13 cellular contexts compared by ENCODE assay signal in the genomic region with DNA sequence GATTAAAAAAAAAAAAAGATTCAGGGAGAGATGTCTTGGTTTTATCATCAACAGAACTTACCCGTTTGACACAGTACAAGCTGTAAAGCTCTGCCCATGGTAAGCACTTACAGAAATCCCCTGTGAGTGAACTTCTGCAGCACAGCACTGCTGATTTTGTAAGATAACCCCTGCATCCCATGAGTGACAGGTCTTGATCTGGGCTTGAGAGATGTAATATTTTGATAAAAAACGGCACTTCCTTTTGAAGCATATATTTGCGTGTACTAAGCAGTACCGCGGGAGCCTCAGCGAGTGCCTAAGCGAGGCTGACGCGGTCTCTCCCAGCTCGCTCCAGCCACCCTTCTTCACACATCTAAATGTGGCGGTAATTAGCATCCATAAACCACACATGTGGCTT. TPM values are rescaled to one million over a fixed set of nuclear protein-coding genes. Genes with fewer than 3 reads are reported as not detected.
A peak's percentile ranks its signal among the peaks of the same experiment; 100 is the strongest.
DNase-seq lines count a peak whose midpoint lies in the region; ATAC-seq and TF ChIP-seq lines count a peak whose summit lies in the region.
"Had no signal": no experiment of that assay in that cellular context is flagged by ENCODE, and none has a peak within 500 bp of the region (broad histone marks: within the 10 kb centered on the region; RNA-seq: fewer than 3 reads in every experiment).

No MANE protein-coding gene starts in this region.

- POLR2A ChIA-PET in CD8-positive, alpha-beta memory T cell (lab: Charles Lee): interaction anchor here (0.6 to 3.4 kb wide), 11 partner anchors 9 to 659 kb away, joined by 3 to 24 read pairs (median 4); no protein-coding TSS in a partner anchor

- no peaks in the 10 kb centered on the region for H3K36me3 ChIP-seq in CD8-positive, alpha-beta memory T cell (ENCODE audit: insufficient read depth, low read length)
- H3K36me3 ChIP-seq: left ventricle myocardium inferior had no signal

- H3K27ac Mint-ChIP-seq in CD8-positive, alpha-beta memory T cell: peak overlapping the region; percentile 81 to 97 (median 90)
- H3K27ac Mint-ChIP-seq in HFFc6: no peak overlapping the region

- peaks cover 0 to 54% (median 2%) of the 10 kb centered on the region in 3 donors for H3K36me3 Mint-ChIP-seq in CD8-positive, alpha-beta memory T cell
- H3K36me3 Mint-ChIP-seq in HFFc6 (ENCODE audit: low read depth): no peaks in the 10 kb centered on the region

- H3K9me3 ChIP-seq in CD8-positive, alpha-beta memory T cell (ENCODE audit: low read length): no peaks in the 10 kb centered on the region
- H3K9me3 ChIP-seq: left ventricle myocardium inferior had no signal

- peak overlapping the region; percentile 5 for H3K27ac ChIP-seq in CD8-positive, alpha-beta memory T cell (ENCODE audit: low read depth, low read length)
- H3K27ac ChIP-seq: left ventricle myocardium inferior had no signal

- peaks cover 76% of the 10 kb centered on the region for H3K4me1 ChIP-seq in CD8-positive, alpha-beta memory T cell (ENCODE audit: insufficient read depth, low read length)
- H3K4me1 ChIP-seq: left ventricle myocardium inferior had no signal

- peaks cover 67 to 93% (median 86%) of the 10 kb centered on the region in 3 donors for H3K4me1 Mint-ChIP-seq in CD8-positive, alpha-beta memory T cell
- H3K4me1 Mint-ChIP-seq in HFFc6 (ENCODE audit: low read depth): no peaks in the 10 kb centered on the region

- no peak for TF ChIP-seq CTCF in HFFc6 (IDR thresholded peaks at IDR 0.05)

- H3K4me3 ChIP-seq in CD8-positive, alpha-beta memory T cell (ENCODE audit: low read length): peak overlapping the region; percentile 13
- H3K4me3 ChIP-seq: left ventricle myocardium inferior had no signal

- no peaks in the 10 kb centered on the region for H3K27me3 ChIP-seq in CD8-positive, alpha-beta memory T cell (ENCODE audit: insufficient read depth, low read length, poor library complexity, severe bottlenecking)

- no peaks in the 10 kb centered on the region for H3K9me3 Mint-ChIP-seq in CD8-positive, alpha-beta memory T cell
- no peaks in the 10 kb centered on the region for H3K9me3 Mint-ChIP-seq in HFFc6

- peak overlapping the region; percentile 57 to 85 (median 79) for H3K4me3 Mint-ChIP-seq in CD8-positive, alpha-beta memory T cell
- no peak overlapping the region for H3K4me3 Mint-ChIP-seq in HFFc6

- ATAC-seq in HG02678 (IDR thresholded peaks at IDR 0.05; ENCODE audit: unreplicated experiment): no peak

- CTCF ChIA-PET in CD8-positive, alpha-beta memory T cell (lab: Charles Lee): interaction anchor here (0.5 to 4.4 kb wide), 12 partner anchors 19 to 167 kb away, joined by 3 to 29 read pairs (median 4); a partner anchor contains a TSS

- DNase-seq in CD8-positive, alpha-beta memory T cell: peak; percentile 49 to 82 (median 79)
- peak; percentile 37 for DNase-seq in activated CD4-positive, alpha-beta T cell treated with anti-CD3 and anti-CD28 coated beads for 1 hour
- DNase-seq in activated gamma-delta T cell treated with anti-CD3 and anti-CD28 coated beads, Interleukin-2, amount 50 U/mL, for 16 hours (ENCODE audit: low read depth): peak; percentile 24
- DNase-seq in stimulated activated CD4-positive, alpha-beta T cell treated with anti-CD3 and anti-CD28 coated beads, Interleukin-15, amount 100 ng/mL, for 24 hours: peak; percentile 68
- DNase-seq in HFFc6 (no peak), hippocampal formation (lab: John Stamatoyannopoulos, UW) (no peak), KG1 (lab: John Stamatoyannopoulos, UW) (no peak)
- DNase-seq: left ventricle myocardium inferior, NCI-H510A treated with DMSO at 0.1 percent for 48 hours had no signal

- no peaks in the 10 kb centered on the region for H3K27me3 Mint-ChIP-seq in CD8-positive, alpha-beta memory T cell
- peaks cover 42% of the 10 kb centered on the region for H3K27me3 Mint-ChIP-seq in HFFc6 (ENCODE audit: insufficient read depth)

RNA-seq across cellular contexts. Expression of a gene that starts 50.5 kb away (rescaled TPM):
- total RNA-seq in CD8-positive, alpha-beta memory T cell: 100 to 1,000 TPM; 119 to 126 TPM
- polyA plus RNA-seq in CD8-positive, alpha-beta memory T cell: 138 TPM
- not detected for total RNA-seq in HFFc6 (2021; fragmentation: NEBNext Ultra II Directional; extraction: Animal tissue kit (Norgen Biotek cat#: 25700))
- total RNA-seq: bronchial epithelial cell, pulmonary artery endothelial cell had no signal

RNA-seq across cellular contexts. Expression of a gene that starts 54.4 kb away (rescaled TPM):
- total RNA-seq in CD8-positive, alpha-beta memory T cell: under 1 TPM; 0.58 to 0.74 TPM
- 0.09 TPM for polyA plus RNA-seq in CD8-positive, alpha-beta memory T cell
- not detected for total RNA-seq in HFFc6 (2021; fragmentation: NEBNext Ultra II Directional; extraction: Animal tissue kit (Norgen Biotek cat#: 25700))
- total RNA-seq: bronchial epithelial cell; left ventricle myocardium inferior; pulmonary artery endothelial cell; T-helper 1 cell treated with Interleukin-12 subunit alpha and Interleukin-12 subunit beta and Interleukin-4 antibody, amounts not matched to agents 30 ng/mL and 1 ng/mL, for 36 hours had no signal

Comparison
In these comparisons a context has a peak if more than half of its experiments do, and no peak if none do; other contexts are left out.
1. DNase-seq: peak in CD8-positive, alpha-beta memory T cell (5 of 5), activated CD4-positive, alpha-beta T cell treated with anti-CD3 and anti-CD28 coated beads for 1 hour (single experiment), activated gamma-delta T cell treated with anti-CD3 and anti-CD28 coated beads, Interleukin-2, amount 50 U/mL, for 16 hours (single experiment) and stimulated activated CD4-positive, alpha-beta T cell treated with anti-CD3 and anti-CD28 coated beads, Interleukin-15, amount 100 ng/mL, for 24 hours (single experiment); none in HFFc6 (single experiment), hippocampal formation (0 of 2) and KG1 (single experiment).
2. RNA of a gene that starts 50.5 kb away (total RNA-seq): 119 to 126 TPM in CD8-positive, alpha-beta memory T cell; not detected in HFFc6; every median in the first group is over 100 times any median in the second.